In genomic region chr16:11612110-11612981, GRCh38 we compare ENCODE assay signal across 1 cellular context.
TF ChIP-seq lines count a peak whose summit lies in the region.

No MANE protein-coding gene starts in this region.

TF ChIP-seq in HepG2, 621 proteins besides CTCF, POLR2A, EP300 and RAD21 (continued from another document and continues in another):
- TF ChIP-seq ZBTB46 (CRISPR knock-in tag; IDR thresholded peaks at IDR 0.05; ENCODE audit: borderline replicate concordance) = 0 out of 2 replicates have a peak, but pooled peaks have one; percentile 72
- TF ChIP-seq DRAP1 (CRISPR knock-in tag; IDR thresholded peaks at IDR 0.05) = peak; percentile 67; the same call in 1 of the 2 replicates
- TF ChIP-seq ZNF441 (CRISPR knock-in tag; IDR thresholded peaks at IDR 0.05; ENCODE audit: borderline replicate concordance) = peak; percentile 91
- peak; percentile 97 for TF ChIP-seq ZEB1 (IDR thresholded peaks at IDR 0.05; ENCODE audit: insufficient replicate concordance, low read depth)
- TF ChIP-seq ZFY (CRISPR knock-in tag; IDR thresholded peaks at IDR 0.05) = peak; percentile 92
- peak; percentile 88; the same call in 1 of the 2 replicates for TF ChIP-seq RFXAP (CRISPR knock-in tag; IDR thresholded peaks at IDR 0.05; ENCODE audit: borderline replicate concordance)
- peak in 1 of 2 experiments; percentile 98; a peak in 2 of 4 replicates for TF ChIP-seq KLF16 (CRISPR knock-in tag; IDR thresholded peaks at IDR 0.05)
- 0 out of 2 replicates have a peak, but pooled peaks have one; percentile 70 for TF ChIP-seq ZFP90 (CRISPR knock-in tag; IDR thresholded peaks at IDR 0.05; ENCODE audit: borderline replicate concordance)
- TF ChIP-seq SOX6 (IDR thresholded peaks at IDR 0.05) = no peak
- peak; percentile 92 for TF ChIP-seq SOX6 (CRISPR knock-in tag; IDR thresholded peaks at IDR 0.05)
- peak; percentile 81; the same call in 1 of the 2 replicates for TF ChIP-seq ZNF720 (CRISPR knock-in tag; IDR thresholded peaks at IDR 0.05)
- peak; percentile 69 for TF ChIP-seq RBM39 (IDR thresholded peaks at IDR 0.05; ENCODE audit: low read depth, low read length, poor library complexity, severe bottlenecking)
- TF ChIP-seq ZNF761 (CRISPR knock-in tag; conservative IDR thresholded peaks at IDR 0.05) = peak; percentile 84
- TF ChIP-seq ZFYVE20 (CRISPR knock-in tag; IDR thresholded peaks at IDR 0.05; ENCODE audit: borderline replicate concordance, low read depth) = 0 out of 2 replicates have a peak, but pooled peaks have one; percentile 22
- peak; percentile 94 for TF ChIP-seq BORCS8-MEF2B (CRISPR knock-in tag; IDR thresholded peaks at IDR 0.05)
- TF ChIP-seq ETV6 (CRISPR knock-in tag; conservative IDR thresholded peaks at IDR 0.05) = peak; percentile 79; the same call in 1 of the 2 replicates
- no peak for TF ChIP-seq ZNF282 (IDR thresholded peaks at IDR 0.05; ENCODE audit: partially characterized antibody)
- TF ChIP-seq ZNF772 (CRISPR knock-in tag; IDR thresholded peaks at IDR 0.05) = peak; percentile 82; the same call in 1 of the 2 replicates
- no peak; the same call in 1 of the 2 replicates for TF ChIP-seq ZNF570 (CRISPR knock-in tag; IDR thresholded peaks at IDR 0.05; ENCODE audit: borderline replicate concordance)
- TF ChIP-seq ZNF3 (CRISPR knock-in tag; IDR thresholded peaks at IDR 0.05) = peak; percentile 83; the same call in 1 of the 2 replicates
- TF ChIP-seq ZNF770 (CRISPR knock-in tag; IDR thresholded peaks at IDR 0.05) = peak; percentile 89
- no peak for TF ChIP-seq MBNL3 (CRISPR knock-in tag; conservative IDR thresholded peaks at IDR 0.05)
- TF ChIP-seq MYPOP (CRISPR knock-in tag; IDR thresholded peaks at IDR 0.05) = peak; percentile 96
- peak; percentile 87 for TF ChIP-seq ZNF557 (CRISPR knock-in tag; IDR thresholded peaks at IDR 0.05)
- TF ChIP-seq SATB2 (CRISPR knock-in tag; IDR thresholded peaks at IDR 0.05) = peak; percentile 87
- no peak for TF ChIP-seq MATR3 (CRISPR knock-in tag; IDR thresholded peaks at IDR 0.05)
- peak; percentile 80; the same call in 1 of the 2 replicates for TF ChIP-seq KDM3A (CRISPR knock-in tag; IDR thresholded peaks at IDR 0.05; ENCODE audit: low read depth)
- peak; percentile 43; the same call in 1 of the 2 replicates for TF ChIP-seq TEF (CRISPR knock-in tag; IDR thresholded peaks at IDR 0.05)
- no peak for TF ChIP-seq ZNF17 (CRISPR knock-in tag; IDR thresholded peaks at IDR 0.05)
- no peak for TF ChIP-seq RARG (CRISPR knock-in tag; IDR thresholded peaks at IDR 0.05; ENCODE audit: low read depth)
- no peak for TF ChIP-seq ZBTB37 (CRISPR knock-in tag; IDR thresholded peaks at IDR 0.05)
- TF ChIP-seq ZBTB25 (CRISPR knock-in tag; IDR thresholded peaks at IDR 0.05) = peak; percentile 96
- peak; percentile 98 for TF ChIP-seq ZNF280B (CRISPR knock-in tag; IDR thresholded peaks at IDR 0.05; ENCODE audit: borderline replicate concordance)
- peak; percentile 59 for TF ChIP-seq ZNF629 (CRISPR knock-in tag; conservative IDR thresholded peaks at IDR 0.05)
- peak; percentile 80; the same call in 1 of the 2 replicates for TF ChIP-seq ZFP1 (CRISPR knock-in tag; IDR thresholded peaks at IDR 0.05)
- peak; percentile 57 for TF ChIP-seq NFYC (CRISPR knock-in tag; IDR thresholded peaks at IDR 0.05)
- TF ChIP-seq BRCA1 (CRISPR knock-in tag; IDR thresholded peaks at IDR 0.05) = peak; percentile 54; the same call in 1 of the 2 replicates
- TF ChIP-seq SMYD3 (CRISPR knock-in tag; IDR thresholded peaks at IDR 0.05) = no peak; the same call in 1 of the 2 replicates
- TF ChIP-seq ZNF235 (CRISPR knock-in tag; IDR thresholded peaks at IDR 0.05; ENCODE audit: borderline replicate concordance) = no peak
- TF ChIP-seq YEATS4 (CRISPR knock-in tag; IDR thresholded peaks at IDR 0.05; ENCODE audit: borderline replicate concordance) = peak; percentile 66; the same call in 1 of the 2 replicates
- peak; percentile 85 for TF ChIP-seq PATZ1 (CRISPR knock-in tag; IDR thresholded peaks at IDR 0.05)
- TF ChIP-seq ZNF274 (CRISPR knock-in tag; IDR thresholded peaks at IDR 0.05) = peak; percentile 95
- TF ChIP-seq CSRNP1 (CRISPR knock-in tag; IDR thresholded peaks at IDR 0.05) = peak; percentile 63; the same call in 1 of the 2 replicates
- TF ChIP-seq IKZF4 (CRISPR knock-in tag; IDR thresholded peaks at IDR 0.05; ENCODE audit: borderline replicate concordance, low read depth, not compliant biosample characterization) = peak; percentile 95
- TF ChIP-seq ZNF615 (CRISPR knock-in tag; IDR thresholded peaks at IDR 0.05; ENCODE audit: borderline replicate concordance) = no peak
- peak; percentile 90 for TF ChIP-seq ZSCAN29 (CRISPR knock-in tag; conservative IDR thresholded peaks at IDR 0.05)
- TF ChIP-seq MZF1 (CRISPR knock-in tag; IDR thresholded peaks at IDR 0.05; ENCODE audit: borderline replicate concordance) = 0 out of 2 replicates have a peak, but pooled peaks have one; percentile 32
- TF ChIP-seq SIX4 (CRISPR knock-in tag; IDR thresholded peaks at IDR 0.05) = peak; percentile 85
- no peak for TF ChIP-seq ZNF20 (CRISPR knock-in tag; IDR thresholded peaks at IDR 0.05)
- peak; percentile 57; the same call in 1 of the 2 replicates for TF ChIP-seq GFI1 (CRISPR knock-in tag; IDR thresholded peaks at IDR 0.05; ENCODE audit: borderline replicate concordance)
- TF ChIP-seq ZNF503 (CRISPR knock-in tag; IDR thresholded peaks at IDR 0.05) = peak; percentile 86; the same call in 1 of the 2 replicates
- peak; percentile 87; the same call in 1 of the 2 replicates for TF ChIP-seq ZNF256 (CRISPR knock-in tag; conservative IDR thresholded peaks at IDR 0.05)
